In the genomic region with DNA sequence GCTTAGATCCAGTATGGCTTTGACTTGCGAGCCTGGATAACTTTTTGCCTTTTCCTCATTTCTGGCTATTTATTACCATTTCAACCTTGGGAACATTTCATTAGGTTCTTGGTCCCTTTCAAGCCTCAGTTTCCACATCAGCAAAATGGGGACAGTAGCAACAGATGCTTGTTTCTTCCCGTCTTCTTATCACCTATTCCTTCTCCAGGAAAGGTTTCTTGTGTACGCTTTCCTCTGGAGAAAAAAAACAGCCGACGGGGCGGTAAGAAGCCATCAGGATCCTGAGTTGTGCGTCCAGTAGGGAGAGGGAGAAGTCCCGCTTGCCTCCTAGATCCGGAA, we compare ENCODE assay signal across 8 cellular contexts. TPM values are rescaled to one million over a fixed set of nuclear protein-coding genes. Genes with fewer than 3 reads are reported as not detected.
A peak's percentile ranks its signal among the peaks of the same experiment; 100 is the strongest.
DNase-seq lines count a peak whose midpoint lies in the region; ATAC-seq and TF ChIP-seq lines count a peak whose summit lies in the region.

No MANE protein-coding gene starts in this region.

- peak overlapping the region; percentile 58 for H2BK5ac ChIP-seq in trophoblast cell (ENCODE audit: low read depth, low read length, poor library complexity)

- H3K27me3 ChIP-seq in RWPE2 (ENCODE audit: insufficient read depth, poor library complexity, severe bottlenecking) (no peaks in the 10 kb centered on the region), esophagus muscularis mucosa (no peaks in the 10 kb centered on the region), trophoblast cell (ENCODE audit: insufficient read depth, low read length) (no peaks in the 10 kb centered on the region)

- no peak for TF ChIP-seq EP300 in esophagus muscularis mucosa (IDR thresholded peaks at IDR 0.05)

- H3K14ac ChIP-seq in trophoblast cell (ENCODE audit: low read length): peak overlapping the region; percentile 73

- peak overlapping the region; percentile 86 for H3K4me2 ChIP-seq in trophoblast cell (ENCODE audit: low read length)

- TF ChIP-seq CTCF in RWPE2 (IDR thresholded peaks at IDR 0.05; ENCODE audit: poor library complexity, severe bottlenecking) (no peak), esophagus muscularis mucosa (IDR thresholded peaks at IDR 0.05) (no peak)

- H3K4me3 ChIP-seq in RWPE2 (ENCODE audit: severe bottlenecking): peak overlapping the region; percentile 71
- H3K4me3 ChIP-seq in esophagus muscularis mucosa: peak overlapping the region; percentile 82 to 94 (median 86)
- H3K4me3 ChIP-seq in trophoblast cell (ENCODE audit: low read depth, low read length): peak overlapping the region; percentile 92

- H3K23ac ChIP-seq in trophoblast cell (ENCODE audit: low read length): no peak overlapping the region

- ATAC-seq in RWPE2 (ENCODE audit: low read depth): no peak
- ATAC-seq in GM19455 (IDR thresholded peaks at IDR 0.05; ENCODE audit: unreplicated experiment): no peak

- H3K79me2 ChIP-seq in trophoblast cell (ENCODE audit: control insufficient read depth, insufficient read depth, low read length, poor library complexity): peaks cover 5% of the 10 kb centered on the region

- WGBS in esophagus muscularis mucosa: 16% methylated on average over 9 of the region's 9 CpGs
- WGBS in trophoblast cell (ENCODE audit: extremely low coverage, insufficient coverage, insufficient read length): no CpG with 5 or more reads among the region's 9 CpGs

- H3K9ac ChIP-seq in ES-I3 (ENCODE audit: low read depth, low read length): peak overlapping the region; percentile 70; the same call in 1 of the 2 replicates
- peak overlapping the region; percentile 3 for H3K9ac ChIP-seq in trophoblast cell (ENCODE audit: low read length)

- H2AK5ac ChIP-seq in trophoblast cell (ENCODE audit: low read length): no peak overlapping the region

- peak overlapping the region; percentile 57 for H3K27ac ChIP-seq in RWPE2 (ENCODE audit: poor library complexity, severe bottlenecking)
- H3K27ac ChIP-seq in esophagus muscularis mucosa (replicated peaks in 1 of 4): peak overlapping the region; percentile 81 to 84 (median 82)
- H3K27ac ChIP-seq in trophoblast cell (ENCODE audit: low read depth, low read length): peak overlapping the region; percentile 92

- no peak for TF ChIP-seq POLR2A in esophagus muscularis mucosa (IDR thresholded peaks at IDR 0.05; ENCODE audit: low read depth)

- H4K8ac ChIP-seq in trophoblast cell (ENCODE audit: low read depth, low read length): peak overlapping the region; percentile 86

- H3K79me1 ChIP-seq in trophoblast cell (ENCODE audit: low read length): peaks cover 18% of the 10 kb centered on the region

- H3K36me3 ChIP-seq in ES-I3 (ENCODE audit: insufficient read depth, low read length): no peaks in the 10 kb centered on the region
- no peaks in the 10 kb centered on the region for H3K36me3 ChIP-seq in RWPE2 (ENCODE audit: low read depth)
- H3K36me3 ChIP-seq in esophagus muscularis mucosa: no peaks in the 10 kb centered on the region
- no peaks in the 10 kb centered on the region for H3K36me3 ChIP-seq in trophoblast cell (ENCODE audit: control insufficient read depth in 1 of 2, insufficient read depth in 2 of 2, low read length in 2 of 2)

- peak overlapping the region; percentile 98 for H4K91ac ChIP-seq in trophoblast cell (ENCODE audit: low read depth, low read length)

- peak overlapping the region; percentile 87 for H3K18ac ChIP-seq in trophoblast cell (ENCODE audit: low read length)

- no peaks in the 10 kb centered on the region for H3K9me3 ChIP-seq in ES-I3 (ENCODE audit: control insufficient read depth, insufficient read depth, low read length)
- no peaks in the 10 kb centered on the region for H3K9me3 ChIP-seq in RWPE2 (ENCODE audit: severe bottlenecking)
- H3K9me3 ChIP-seq in esophagus muscularis mucosa: no peaks in the 10 kb centered on the region
- H3K9me3 ChIP-seq in trophoblast cell (ENCODE audit: insufficient read depth, low read depth, low read length): no peaks in the 10 kb centered on the region

- peak overlapping the region; percentile 94 for H2BK120ac ChIP-seq in trophoblast cell (ENCODE audit: insufficient read depth, low read length, poor library complexity)

- DNase-seq in RWPE2 (ENCODE audit: low spot score) (no peak), esophagus muscularis mucosa (ENCODE audit: extremely low spot score) (no peak), trophoblast cell (no peak), SHP77 treated with DMSO at 0.1 percent for 48 hours (lab: John Stamatoyannopoulos, UW) (no peak), NCI-H446 treated with DMSO at 0.1 percent for 48 hours (lab: John Stamatoyannopoulos, UW) (no peak), anterior cingulate cortex (lab: John Stamatoyannopoulos, UW) (no peak)

- H2BK12ac ChIP-seq in trophoblast cell (ENCODE audit: low read length): peak overlapping the region; percentile 46

- H3K4me1 ChIP-seq in ES-I3 (ENCODE audit: insufficient read depth, low read length) (peaks cover 43% of the 10 kb centered on the region), RWPE2 (ENCODE audit: insufficient read depth, poor library complexity, severe bottlenecking) (peaks cover 10% of the 10 kb centered on the region), esophagus muscularis mucosa (peaks cover 9 to 55% (median 49%) of the 10 kb centered on the region in 4 donors), trophoblast cell (ENCODE audit: control insufficient read depth in 1 of 2, insufficient read depth in 2 of 2, low read length in 2 of 2) (peaks cover 3 to 5% of the 10 kb centered on the region in 2 experiments)

- H2AFZ ChIP-seq in trophoblast cell (ENCODE audit: insufficient read depth, low read length, poor library complexity): peak overlapping the region; percentile 88

- H3K4ac ChIP-seq in trophoblast cell (ENCODE audit: low read depth, low read length): peak overlapping the region; percentile 39

- no peak overlapping the region for H4K12ac ChIP-seq in trophoblast cell (ENCODE audit: low read depth, low read length)

- intact Hi-C loops in esophagus muscularis mucosa (cut with DNase I): loop anchor here (5.0 to 10.0 kb wide), 3 partner anchors 37 to 317 kb away; partner anchors contain the start of gene ABCA1

RNA-seq across cellular contexts. Expression of gene SLC44A1, which starts 0.5 kb away (rescaled TPM):
- 10 to 100 TPM; 25.7 to 37.8 (median 28.3) TPM for total RNA-seq in esophagus muscularis mucosa
- polyA plus RNA-seq in trophoblast cell (2013): 26.0 and 26.8 TPM in 2 replicates
